27 cellular contexts compared by ENCODE assay signal in the genomic region with DNA sequence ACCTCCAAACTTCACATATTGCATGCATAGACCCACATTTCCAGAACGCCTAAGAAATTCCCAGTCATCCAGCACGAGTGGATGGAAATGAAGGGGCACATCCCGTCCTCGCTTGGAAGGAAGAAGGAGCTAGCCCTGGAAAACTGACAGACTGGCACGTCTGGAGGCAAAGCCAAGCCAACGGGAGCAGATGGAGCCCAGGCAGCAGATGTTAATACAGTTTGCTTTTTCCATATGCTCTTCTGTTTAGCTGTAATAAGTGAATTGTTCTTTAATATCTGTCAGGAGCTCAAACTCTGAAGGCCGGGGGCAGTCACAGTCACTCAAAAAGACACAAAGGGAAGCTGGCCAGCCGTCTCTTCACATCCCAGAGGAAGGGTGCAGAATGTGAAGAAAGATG.
A peak's percentile ranks its signal among the peaks of the same experiment; 100 is the strongest.
DNase-seq lines count a peak whose midpoint lies in the region; ATAC-seq and TF ChIP-seq lines count a peak whose summit lies in the region.
"Had no signal": no experiment of that assay in that cellular context is flagged by ENCODE, and none has a peak within 500 bp of the region (broad histone marks: within the 10 kb centered on the region; RNA-seq: fewer than 3 reads in every experiment).

No MANE protein-coding gene starts in this region.

- no peaks in the 10 kb centered on the region for H3K36me3 Mint-ChIP-seq in neural progenitor cell
- H3K36me3 Mint-ChIP-seq: stimulated activated effector memory CD8-positive, alpha-beta T cell treated with anti-CD3 and anti-CD28 coated beads, Interleukin-12 subunit alpha, Interleukin-12 subunit beta, amount 100 ng/mL, for 72 hours had no signal

- H3K27me3 Mint-ChIP-seq in neural progenitor cell (ENCODE audit: insufficient read depth, low read depth) = peaks cover 2% of the 10 kb centered on the region
- H3K27me3 Mint-ChIP-seq: activated CD8-positive, alpha-beta T cell treated with anti-CD3 and anti-CD28 coated beads for 36 hours had no signal

- peaks cover 7% of the 10 kb centered on the region for H4K20me1 ChIP-seq in neural progenitor cell (ENCODE audit: low read depth)

- in situ Hi-C loops in HAP-1 (cut with MboI; ENCODE audit: low sequenced_read_pairs) = no loop called here

- H3K4me2 ChIP-seq in neural progenitor cell = no peak overlapping the region

- H3K9me3 Mint-ChIP-seq in neural progenitor cell = no peaks in the 10 kb centered on the region
- H3K9me3 Mint-ChIP-seq: activated CD8-positive, alpha-beta T cell treated with anti-CD3 and anti-CD28 coated beads for 36 hours; CD14-positive monocyte; H9; stimulated activated effector memory CD8-positive, alpha-beta T cell treated with anti-CD3 and anti-CD28 coated beads, Interleukin-12 subunit alpha, Interleukin-12 subunit beta, amount 100 ng/mL, for 72 hours had no signal

- H3K27ac ChIP-seq in WERI-Rb-1 = peak overlapping the region; percentile 9; the same call in 1 of the 2 replicates
- no peak overlapping the region for H3K27ac ChIP-seq in neural progenitor cell
- H3K27ac ChIP-seq: left lung, neutrophil, upper lobe of right lung had no signal

- no peak overlapping the region for H2AFZ ChIP-seq in neural progenitor cell (replicated peaks)

- H3K9me3 ChIP-seq in WERI-Rb-1 (ENCODE audit: severe bottlenecking) (no peaks in the 10 kb centered on the region), neural progenitor cell (ENCODE audit: low read depth) (no peaks in the 10 kb centered on the region), HAP-1 (no peaks in the 10 kb centered on the region)
- H3K9me3 ChIP-seq: left lung, neutrophil, upper lobe of right lung had no signal

- TF ChIP-seq CTCF in WERI-Rb-1 (IDR thresholded peaks at IDR 0.05; ENCODE audit: low read depth, low read length) (no peak), neural progenitor cell (IDR thresholded peaks at IDR 0.05) (no peak)

- H3K27me3 ChIP-seq in WERI-Rb-1 (ENCODE audit: insufficient read depth, low read depth, severe bottlenecking) (no peaks in the 10 kb centered on the region), neural progenitor cell (no peaks in the 10 kb centered on the region), HAP-1 (ENCODE audit: low read depth) (no peaks in the 10 kb centered on the region)
- H3K27me3 ChIP-seq: left lung, neutrophil, upper lobe of right lung had no signal

- no peak overlapping the region for H3K4me3 Mint-ChIP-seq in neural progenitor cell
- H3K4me3 Mint-ChIP-seq: activated CD8-positive, alpha-beta T cell treated with anti-CD3 and anti-CD28 coated beads for 36 hours; CD14-positive monocyte; H9; stimulated activated effector memory CD8-positive, alpha-beta T cell treated with anti-CD3 and anti-CD28 coated beads, Interleukin-12 subunit alpha, Interleukin-12 subunit beta, amount 100 ng/mL, for 72 hours had no signal

- no peaks in the 10 kb centered on the region for H3K36me3 ChIP-seq in WERI-Rb-1
- no peaks in the 10 kb centered on the region for H3K36me3 ChIP-seq in neural progenitor cell
- no peaks in the 10 kb centered on the region for H3K36me3 ChIP-seq in HAP-1 (replicated peaks)
- H3K36me3 ChIP-seq: left lung, neutrophil, upper lobe of right lung had no signal

- H3K79me2 ChIP-seq in neural progenitor cell (ENCODE audit: low read depth) = no peaks in the 10 kb centered on the region

- peaks cover 12% of the 10 kb centered on the region for H3F3A ChIP-seq in neural progenitor cell (ENCODE audit: low read depth)

- no peak overlapping the region for H3K9ac ChIP-seq in neural progenitor cell

- DNase-seq in D341Med (ENCODE audit: low spot score) = peak; percentile 52
- peak; percentile 86 for DNase-seq in NCI-H1694 (lab: John Stamatoyannopoulos, UW)
- peak; percentile 25 for DNase-seq in WERI-Rb-1
- no peak for DNase-seq in neural progenitor cell (ENCODE audit: low spot score)
- no peak for DNase-seq in HAP-1 (ENCODE audit: low spot score in 2 of 2)
- DNase-seq in foreskin melanocyte = no peak
- DNase-seq: activated CD4-positive, CD25-positive, alpha-beta regulatory T cell treated with anti-CD3 and anti-CD28 coated beads, Interleukin-2, amount 50 U/mL, for 72 hours; activated CD8-positive, alpha-beta T cell treated with anti-CD3 and anti-CD28 coated beads for 36 hours; activated gamma-delta T cell; central memory CD4-positive, alpha-beta T cell; dermis blood vessel endothelial cell; H9; left lung; mesenchymal stem cell; NCI-H1105; NCI-H2029; NCI-H345; SHP77 treated with DMSO at 0.1 percent for 48 hours; stimulated activated CD4-positive, alpha-beta T cell treated with anti-CD3 and anti-CD28 coated beads, Interleukin-12 subunit alpha, Interleukin-12 subunit beta, amount 100 ng/mL, for 4 hours; stimulated activated CD4-positive, alpha-beta T cell treated with anti-CD3 and anti-CD28 coated beads, Interleukin-4, amount 100 ng/mL, for 24 hours; substantia nigra; upper lobe of right lung had no signal

- peaks cover 40% of the 10 kb centered on the region for H3K4me1 Mint-ChIP-seq in neural progenitor cell

- peak overlapping the region; percentile 14 for H3K27ac Mint-ChIP-seq in neural progenitor cell
- H3K27ac Mint-ChIP-seq: activated CD8-positive, alpha-beta T cell treated with anti-CD3 and anti-CD28 coated beads for 36 hours; H9; stimulated activated effector memory CD8-positive, alpha-beta T cell treated with anti-CD3 and anti-CD28 coated beads, Interleukin-12 subunit alpha, Interleukin-12 subunit beta, amount 100 ng/mL, for 72 hours had no signal

- H3K4me3 ChIP-seq in WERI-Rb-1 (ENCODE audit: low read depth, low read length) (no peak overlapping the region), neural progenitor cell (no peak overlapping the region), HAP-1 (no peak overlapping the region)
- H3K4me3 ChIP-seq: left lung, upper lobe of right lung had no signal

- peaks cover 22% of the 10 kb centered on the region for H3K4me1 ChIP-seq in neural progenitor cell
- H3K4me1 ChIP-seq in HAP-1 = no peaks in the 10 kb centered on the region
- H3K4me1 ChIP-seq: left lung, upper lobe of right lung had no signal

- ATAC-seq in GM21786 (IDR thresholded peaks at IDR 0.05; ENCODE audit: unreplicated experiment) = no peak
- ATAC-seq: activated CD8-positive, alpha-beta T cell treated with anti-CD3 and anti-CD28 coated beads for 36 hours; left lung; sciatic nerve; stimulated activated effector memory CD8-positive, alpha-beta T cell treated with anti-CD3 and anti-CD28 coated beads, Interleukin-12 subunit alpha, Interleukin-12 subunit beta, amount 100 ng/mL, for 72 hours; upper lobe of right lung had no signal

Comparison
In these comparisons a context has a peak if more than half of its experiments do, and no peak if none do; other contexts are left out.
1. DNase-seq: peak in D341Med (single experiment), NCI-H1694 (single experiment) and WERI-Rb-1 (single experiment); none in neural progenitor cell (single experiment), HAP-1 (0 of 2) and foreskin melanocyte (single experiment).